In genomic region chr3:31993843-31994242, GRCh38 we compare ENCODE assay signal across 2 cellular contexts.
TF ChIP-seq lines count a peak whose summit lies in the region.

No MANE protein-coding gene starts in this region.

TF ChIP-seq in HepG2, 621 proteins besides CTCF, POLR2A, EP300 and RAD21:
- no peak for TF ChIP-seq ZNF639 (CRISPR knock-in tag; conservative IDR thresholded peaks at IDR 0.05)
- TF ChIP-seq MAFK (conservative IDR thresholded peaks at IDR 0.05 in 1 of 2, IDR thresholded peaks at IDR 0.05 in 1 of 2; ENCODE audit: low read length in 2 of 2): peak; percentile 54 to 74; a peak in 3 of 4 replicates
- TF ChIP-seq MAFF (IDR thresholded peaks at IDR 0.05; ENCODE audit: low read depth, low read length): peak; percentile 55
- no peak for TF ChIP-seq MYC (CRISPR knock-in tag; IDR thresholded peaks at IDR 0.05; ENCODE audit: borderline replicate concordance)
- TF ChIP-seq, protein P1, sequence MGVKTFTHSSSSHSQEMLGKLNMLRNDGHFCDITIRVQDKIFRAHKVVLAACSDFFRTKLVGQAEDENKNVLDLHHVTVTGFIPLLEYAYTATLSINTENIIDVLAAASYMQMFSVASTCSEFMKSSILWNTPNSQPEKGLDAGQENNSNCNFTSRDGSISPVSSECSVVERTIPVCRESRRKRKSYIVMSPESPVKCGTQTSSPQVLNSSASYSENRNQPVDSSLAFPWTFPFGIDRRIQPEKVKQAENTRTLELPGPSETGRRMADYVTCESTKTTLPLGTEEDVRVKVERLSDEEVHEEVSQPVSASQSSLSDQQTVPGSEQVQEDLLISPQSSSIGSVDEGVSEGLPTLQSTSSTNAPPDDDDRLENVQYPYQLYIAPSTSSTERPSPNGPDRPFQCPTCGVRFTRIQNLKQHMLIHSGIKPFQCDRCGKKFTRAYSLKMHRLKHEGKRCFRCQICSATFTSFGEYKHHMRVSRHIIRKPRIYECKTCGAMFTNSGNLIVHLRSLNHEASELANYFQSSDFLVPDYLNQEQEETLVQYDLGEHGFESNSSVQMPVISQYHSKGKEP (CRISPR knock-in tag; IDR thresholded peaks at IDR 0.05): no peak

TF ChIP-seq in K562, 482 proteins besides CTCF, POLR2A, EP300 and RAD21:
- TF ChIP-seq C11orf30 (IDR thresholded peaks at IDR 0.05; ENCODE audit: low read depth) (peak; percentile 43; the same call in 1 of the 2 replicates), MAFG (tag; conservative IDR thresholded peaks at IDR 0.05) (peak; percentile 42; the same call in 1 of the 2 replicates), ELF4 (CRISPR knock-in tag; IDR thresholded peaks at IDR 0.05) (no peak), MAFF (IDR thresholded peaks at IDR 0.05; ENCODE audit: low read length) (peak; percentile 30; the same call in 1 of the 2 replicates), MAFK (IDR thresholded peaks at IDR 0.05; ENCODE audit: low read length) (peak; percentile 20; the same call in 1 of the 2 replicates), ZNF316 (IDR thresholded peaks at IDR 0.05) (peak; percentile 80)
- TF ChIP-seq, protein P2, sequence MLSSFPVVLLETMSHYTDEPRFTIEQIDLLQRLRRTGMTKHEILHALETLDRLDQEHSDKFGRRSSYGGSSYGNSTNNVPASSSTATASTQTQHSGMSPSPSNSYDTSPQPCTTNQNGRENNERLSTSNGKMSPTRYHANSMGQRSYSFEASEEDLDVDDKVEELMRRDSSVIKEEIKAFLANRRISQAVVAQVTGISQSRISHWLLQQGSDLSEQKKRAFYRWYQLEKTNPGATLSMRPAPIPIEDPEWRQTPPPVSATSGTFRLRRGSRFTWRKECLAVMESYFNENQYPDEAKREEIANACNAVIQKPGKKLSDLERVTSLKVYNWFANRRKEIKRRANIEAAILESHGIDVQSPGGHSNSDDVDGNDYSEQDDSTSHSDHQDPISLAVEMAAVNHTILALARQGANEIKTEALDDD (IDR thresholded peaks at IDR 0.05): no peak
